ENCODE assay signal across 8 cellular contexts in the genomic region with DNA sequence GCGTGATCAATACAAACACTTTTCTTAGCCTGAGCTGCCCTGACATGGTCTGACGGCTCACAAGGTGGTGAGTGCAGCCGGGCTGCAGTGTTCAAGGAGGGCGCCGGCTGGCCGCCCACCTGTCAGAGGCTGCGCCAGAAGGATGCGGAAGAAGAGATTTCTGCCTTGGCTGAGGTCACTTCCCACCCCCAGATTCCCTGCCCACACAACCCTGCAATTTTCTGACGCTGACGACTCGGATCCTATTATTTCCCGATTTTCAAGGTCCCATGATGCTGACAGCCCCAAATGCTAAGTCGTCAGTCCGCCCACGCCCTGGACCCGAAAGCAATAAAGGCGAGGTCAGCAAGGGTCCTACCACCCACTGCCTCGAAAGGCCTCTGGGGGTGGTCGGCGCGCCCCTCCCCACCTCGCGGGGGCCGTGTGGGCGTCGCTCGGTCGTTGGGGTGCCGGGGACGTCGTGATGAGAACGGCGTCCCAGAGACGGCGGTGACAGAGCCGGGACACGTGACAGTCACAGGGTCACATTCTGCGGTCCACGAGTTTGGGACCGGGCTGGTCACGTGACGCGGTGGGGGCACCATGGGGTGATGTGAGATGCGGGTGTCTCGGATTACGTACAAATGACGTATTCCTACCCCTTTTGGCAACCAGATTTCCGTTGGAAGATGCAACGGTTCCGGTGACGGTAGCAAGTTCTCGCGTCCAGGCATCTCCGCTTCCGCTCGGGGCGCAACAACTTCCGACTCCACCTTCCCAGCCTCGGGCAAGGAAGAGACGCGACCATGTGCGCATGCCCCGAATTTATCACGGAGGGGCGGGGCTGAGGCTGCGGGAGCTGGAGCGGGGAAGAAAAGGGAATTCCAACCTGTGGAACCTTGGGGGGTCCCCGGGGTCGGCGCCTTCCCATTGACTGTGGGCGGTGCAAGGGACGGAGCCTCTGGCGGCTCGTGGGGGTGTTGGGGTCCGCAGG. TPM values are rescaled to one million over a fixed set of nuclear protein-coding genes. Genes with fewer than 3 reads are reported as not detected.
DNase-seq lines count a peak whose midpoint lies in the region; ATAC-seq lines count a peak whose summit lies in the region.

A gene with protein sequence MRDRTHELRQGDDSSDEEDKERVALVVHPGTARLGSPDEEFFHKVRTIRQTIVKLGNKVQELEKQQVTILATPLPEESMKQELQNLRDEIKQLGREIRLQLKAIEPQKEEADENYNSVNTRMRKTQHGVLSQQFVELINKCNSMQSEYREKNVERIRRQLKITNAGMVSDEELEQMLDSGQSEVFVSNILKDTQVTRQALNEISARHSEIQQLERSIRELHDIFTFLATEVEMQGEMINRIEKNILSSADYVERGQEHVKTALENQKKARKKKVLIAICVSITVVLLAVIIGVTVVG (plus strand): TSS at position 823 of the 973 bp plus-strand sequence. CDS start 248 bp downstream, outside the sequence.

- H3K27ac ChIP-seq in GM23248 = peak within 1 kb of the TSS; percentile 97
- peak within 1 kb of the TSS; percentile 93 for H3K27ac ChIP-seq in naive thymus-derived CD4-positive, alpha-beta T cell (ENCODE audit: low read depth, low read length)

- WGBS in GM23248 (ENCODE audit: low coverage in 1 of 2, low lambda C conversion rate in 2 of 2, missing lambda C conversion rate in 2 of 2), 2 experiments = 1% methylated on average over 67 to 72 of the region's 75 CpGs

- peaks cover 0 to 8% (median 3%) of the 10 kb centered on the region in 5 donors for H3K36me3 Mint-ChIP-seq in naive thymus-derived CD4-positive, alpha-beta T cell
- H3K36me3 Mint-ChIP-seq in stimulated activated naive B cell treated with anti-CD40 and anti-IgM and Interleukin-4, amounts not matched to agents 10 μg/mL and 1 μg/mL and 100 μg/mL, for 72 hours = peaks cover 26 to 33% of the 10 kb centered on the region in 2 donors

- in situ Hi-C loops in GM23248 (cut with MboI) = no loop called here

- no peaks in the 10 kb centered on the region for H3K9me3 ChIP-seq in GM23248 (ENCODE audit: low read depth)
- H3K9me3 ChIP-seq in naive thymus-derived CD4-positive, alpha-beta T cell (ENCODE audit: control insufficient read depth in 2 of 3, low read length in 3 of 3) = no peaks in the 10 kb centered on the region

- H3K9me3 Mint-ChIP-seq in naive thymus-derived CD4-positive, alpha-beta T cell = peaks cover 0 to 1% (median 0%) of the 10 kb centered on the region in 11 donors
- H3K9me3 Mint-ChIP-seq in stimulated activated naive B cell treated with anti-CD40 and anti-IgM and Interleukin-4, amounts not matched to agents 10 μg/mL and 1 μg/mL and 100 μg/mL, for 72 hours = no peaks in the 10 kb centered on the region

- no peaks in the 10 kb centered on the region; the same call in 1 of the 2 replicates for H4K20me1 ChIP-seq in GM23248 (ENCODE audit: insufficient read depth)

- peaks cover 15 to 35% (median 22%) of the 10 kb centered on the region in 7 donors for H3K4me1 Mint-ChIP-seq in naive thymus-derived CD4-positive, alpha-beta T cell
- H3K4me1 Mint-ChIP-seq in stimulated activated naive B cell treated with anti-CD40 and anti-IgM and Interleukin-4, amounts not matched to agents 10 μg/mL and 1 μg/mL and 100 μg/mL, for 72 hours = peaks cover 17 to 42% of the 10 kb centered on the region in 2 donors

- no peaks in the 10 kb centered on the region for H3K27me3 ChIP-seq in GM23248 (replicated peaks; ENCODE audit: insufficient read depth)
- H3K27me3 ChIP-seq in naive thymus-derived CD4-positive, alpha-beta T cell (ENCODE audit: control insufficient read depth in 2 of 2, insufficient read depth in 2 of 2, low read length in 2 of 2) = no peaks in the 10 kb centered on the region

- H3K36me3 ChIP-seq in GM23248 (ENCODE audit: low read depth) = peaks cover 9% of the 10 kb centered on the region; the same call in 1 of the 2 replicates
- peaks cover 3 to 27% (median 3%) of the 10 kb centered on the region in 3 experiments for H3K36me3 ChIP-seq in naive thymus-derived CD4-positive, alpha-beta T cell (ENCODE audit: control insufficient read depth in 2 of 3, insufficient read depth in 3 of 3, low read length in 3 of 3)

- peak within 1 kb of the TSS; percentile 96 for H3K9ac ChIP-seq in GM23248

- H3K79me2 ChIP-seq in GM23248 (ENCODE audit: insufficient read depth) = peaks cover 38% of the 10 kb centered on the region

- H2AFZ ChIP-seq in GM23248 = peak within 1 kb of the TSS; percentile 79

- DNase-seq in DMS79 treated with DMSO at 0.1 percent for 48 hours (lab: John Stamatoyannopoulos, UW) (peak; percentile 94), GM23248 (peak; percentile 100), Kasumi-1 (lab: John Stamatoyannopoulos, UW) (peak; percentile 86 to 87), RPMI8226 (peak; percentile 98), fibroblast of gingiva (ENCODE audit: low read depth) (peak; percentile 97)
- peak; percentile 94 to 95 for DNase-seq in activated T-helper 1 cell treated with anti-CD3 and anti-CD28 coated beads, Interleukin-2, amount 50 U/mL, for 16 hours (ENCODE audit: low read depth in 1 of 2, low spot score in 1 of 2)
- DNase-seq in naive thymus-derived CD4-positive, alpha-beta T cell = peak; percentile 90 to 100 (median 97)
- DNase-seq in stimulated activated naive B cell treated with anti-CD40 and anti-IgM and Interleukin-4, amounts not matched to agents 10 μg/mL and 1 μg/mL and 100 μg/mL, for 72 hours = peak; percentile 96

- peak within 1 kb of the TSS; percentile 82 for H3K4me2 ChIP-seq in GM23248 (ENCODE audit: unreplicated experiment)

- H3K27ac Mint-ChIP-seq in naive thymus-derived CD4-positive, alpha-beta T cell = peak within 1 kb of the TSS; percentile 84 to 99 (median 97)
- peak within 1 kb of the TSS; percentile 91 for H3K27ac Mint-ChIP-seq in stimulated activated naive B cell treated with anti-CD40 and anti-IgM and Interleukin-4, amounts not matched to agents 10 μg/mL and 1 μg/mL and 100 μg/mL, for 72 hours

- H3K9me2 ChIP-seq in GM23248 (ENCODE audit: insufficient read depth) = no peaks in the 10 kb centered on the region

- peak within 1 kb of the TSS; percentile 78 to 100 (median 96) for H3K4me3 Mint-ChIP-seq in naive thymus-derived CD4-positive, alpha-beta T cell
- H3K4me3 Mint-ChIP-seq in stimulated activated naive B cell treated with anti-CD40 and anti-IgM and Interleukin-4, amounts not matched to agents 10 μg/mL and 1 μg/mL and 100 μg/mL, for 72 hours = peak within 1 kb of the TSS; percentile 87 to 100

- CTCF ChIA-PET in naive thymus-derived CD4-positive, alpha-beta T cell (lab: Charles Lee) = no interaction called here

- H3F3A ChIP-seq in GM23248 (ENCODE audit: insufficient read depth) = peaks cover 8% of the 10 kb centered on the region

- intact Hi-C loops in naive thymus-derived CD4-positive, alpha-beta T cell (cut with micrococcal nuclease) = loop anchor here (1.0 to 5.0 kb wide), 18 partner anchors 22 to 836 kb away; a partner anchor contains a TSS

- ATAC-seq in naive thymus-derived CD4-positive, alpha-beta T cell = peak; percentile 89
- peak; percentile 78 to 83 for ATAC-seq in stimulated activated naive B cell treated with anti-CD40 and anti-IgM and Interleukin-4, amounts not matched to agents 10 μg/mL and 1 μg/mL and 100 μg/mL, for 72 hours (replicated peaks)

- H3K4me3 ChIP-seq in GM23248 = peak within 1 kb of the TSS; percentile 98
- peak within 1 kb of the TSS; percentile 82 for H3K4me3 ChIP-seq in naive thymus-derived CD4-positive, alpha-beta T cell (ENCODE audit: low read length)

- POLR2A ChIA-PET in naive thymus-derived CD4-positive, alpha-beta T cell (lab: Charles Lee) = interaction anchor here (0.6 to 5.3 kb wide), 10 partner anchors 24 to 428 kb away, joined by 3 to 29 read pairs (median 3); a partner anchor contains a TSS

- H3K4me1 ChIP-seq in GM23248 (ENCODE audit: insufficient read depth) = peaks cover 7% of the 10 kb centered on the region; the same call in 1 of the 2 replicates
- peaks cover 14 to 16% of the 10 kb centered on the region in 2 donors for H3K4me1 ChIP-seq in naive thymus-derived CD4-positive, alpha-beta T cell (ENCODE audit: control insufficient read depth in 2 of 2, insufficient read depth in 2 of 2, low read length in 2 of 2)

- peaks cover 0 to 3% (median 0%) of the 10 kb centered on the region in 5 donors for H3K27me3 Mint-ChIP-seq in naive thymus-derived CD4-positive, alpha-beta T cell
- H3K27me3 Mint-ChIP-seq in stimulated activated naive B cell treated with anti-CD40 and anti-IgM and Interleukin-4, amounts not matched to agents 10 μg/mL and 1 μg/mL and 100 μg/mL, for 72 hours = no peaks in the 10 kb centered on the region

RNA-seq across cellular contexts. Expression of the gene that starts here (rescaled TPM):
- 24.9 and 25.8 TPM in 2 replicates for total RNA-seq in GM23248 (2014; rRNA removed; shearing (Covaris generic))
- 49.3 and 52.1 TPM in 2 replicates for polyA plus RNA-seq in GM23248 (2016; fragmentation: Nextera tagmentation; extraction: Ambion mirVana)
- 100 to 1,000 TPM in 3 of 5 experiments, 10 to 100 TPM in 2; 77.9 to 114 (median 100) TPM for total RNA-seq in naive thymus-derived CD4-positive, alpha-beta T cell
- 10 to 100 TPM; 23.1 to 33.1 TPM for polyA plus RNA-seq in naive thymus-derived CD4-positive, alpha-beta T cell

Comparison
In these comparisons a context has a peak if more than half of its experiments do, and no peak if none do; other contexts are left out.
1. Peak in every context shown above with its lines: DNase-seq, ATAC-seq, H3K4me3 ChIP-seq and H3K27ac ChIP-seq.